12 cellular contexts compared by ENCODE assay signal in genomic region chr14:65211341-65211987, GRCh38.
A peak's percentile ranks its signal among the peaks of the same experiment; 100 is the strongest.
DNase-seq lines count a peak whose midpoint lies in the region; ATAC-seq, FAIRE-seq and TF ChIP-seq lines count a peak whose summit lies in the region.
"Had no signal": no experiment of that assay in that cellular context is flagged by ENCODE, and none has a peak within 500 bp of the region (broad histone marks: within the 10 kb centered on the region; RNA-seq: fewer than 3 reads in every experiment).

No MANE protein-coding gene starts in this region.

- no peak for TF ChIP-seq POLR2A in HepG2 (IDR thresholded peaks at IDR 0.05; ENCODE audit: insufficient read depth in 1 of 2, low read depth in 2 of 2, low read length in 2 of 2)

- no peaks in the 10 kb centered on the region for H3K9me2 ChIP-seq in Loucy (replicated peaks; ENCODE audit: low read depth, low read length)

- H3K4me1 ChIP-seq in Loucy (ENCODE audit: insufficient read depth, low read length, poor library complexity, severe bottlenecking) (peaks cover 50% of the 10 kb centered on the region), HepG2 (ENCODE audit: insufficient read depth, low read length) (peaks cover 29% of the 10 kb centered on the region)
- H3K4me1 ChIP-seq in effector memory CD4-positive, alpha-beta T cell (ENCODE audit: control insufficient read depth, insufficient read depth, low read length, poor library complexity, severe bottlenecking), result peaks cover 40% of the 10 kb centered on the region

- H3K36me3 ChIP-seq in Loucy (ENCODE audit: insufficient read depth, low read length) (no peaks in the 10 kb centered on the region), HepG2 (replicated peaks in 1 of 2; ENCODE audit: control insufficient read depth in 1 of 2, insufficient read depth in 2 of 2, low read length in 2 of 2) (no peaks in the 10 kb centered on the region)
- H3K36me3 ChIP-seq in effector memory CD4-positive, alpha-beta T cell (ENCODE audit: control insufficient read depth, insufficient read depth, low read length), result no peaks in the 10 kb centered on the region
- H3K36me3 ChIP-seq: upper lobe of right lung had no signal

- H4K20me1 ChIP-seq in Loucy (ENCODE audit: insufficient read depth, low read length, poor library complexity, severe bottlenecking) (no peaks in the 10 kb centered on the region), HepG2 (ENCODE audit: insufficient read depth, low read length) (no peaks in the 10 kb centered on the region)

- DNase-seq in Caki2 (ENCODE audit: low read depth) (peak; percentile 27), HepG2 (ENCODE audit: low spot score) (peak; percentile 37), NCI-H510A treated with DMSO at 0.1 percent for 48 hours (lab: John Stamatoyannopoulos, UW) (no peak)
- no peak for DNase-seq in activated naive CD8-positive, alpha-beta T cell treated with anti-CD3 and anti-CD28 coated beads, Interleukin-2, amount 50 U/mL, for 24 hours
- no peak for DNase-seq in stimulated activated CD4-positive, alpha-beta T cell treated with anti-CD3 and anti-CD28 coated beads, Interleukin-15, amount 100 ng/mL, for 24 hours
- no peak for DNase-seq in effector memory CD4-positive, alpha-beta T cell
- DNase-seq: immature natural killer cell; NCI-H1092; stimulated activated CD4-positive, alpha-beta T cell treated with anti-CD3 and anti-CD28 coated beads, Interleukin-12 subunit alpha, Interleukin-12 subunit beta, amount 100 ng/mL, for 4 hours; upper lobe of right lung had no signal

- H3K9ac ChIP-seq in Loucy (ENCODE audit: low read depth, low read length, poor library complexity, severe bottlenecking) (peak overlapping the region; percentile 39), HepG2 (ENCODE audit: insufficient read depth, low read depth, low read length) (no peak overlapping the region)

- H3K36me3 Mint-ChIP-seq in activated naive CD8-positive, alpha-beta T cell treated with anti-CD3 and anti-CD28 coated beads, Interleukin-2, amount 50 U/mL, for 24 hours (ENCODE audit: low read depth), result peaks cover 4% of the 10 kb centered on the region
- H3K36me3 Mint-ChIP-seq: immature natural killer cell had no signal

- POLR2A ChIA-PET in HepG2 (lab: Yijun Ruan, JAX), result interaction anchor here (0.9 to 1.2 kb wide), 2 partner anchors 15 to 90 kb away, joined by 4 to 7 read pairs; no protein-coding TSS in a partner anchor

- H3K9me3 Mint-ChIP-seq in activated naive CD8-positive, alpha-beta T cell treated with anti-CD3 and anti-CD28 coated beads, Interleukin-2, amount 50 U/mL, for 24 hours, result peaks cover 3% of the 10 kb centered on the region
- H3K9me3 Mint-ChIP-seq: immature natural killer cell had no signal

- H3K27ac ChIP-seq in HepG2 (ENCODE audit: extremely low read length, insufficient read depth, low read length), result no peak overlapping the region
- no peak overlapping the region for H3K27ac ChIP-seq in effector memory CD4-positive, alpha-beta T cell (ENCODE audit: insufficient read depth, low read length, poor library complexity, severe bottlenecking)
- H3K27ac ChIP-seq: upper lobe of right lung had no signal

- peaks cover 3% of the 10 kb centered on the region for H3K27me3 Mint-ChIP-seq in activated naive CD8-positive, alpha-beta T cell treated with anti-CD3 and anti-CD28 coated beads, Interleukin-2, amount 50 U/mL, for 24 hours

- H3K4me2 ChIP-seq in Loucy (ENCODE audit: low read depth, low read length, poor library complexity, severe bottlenecking) (peak overlapping the region; percentile 71), HepG2 (ENCODE audit: low read depth, low read length) (peak overlapping the region; percentile 12; the same call in 1 of the 2 replicates)

- H3K9me3 ChIP-seq in Loucy (ENCODE audit: insufficient read depth, low read depth, low read length), result no peaks in the 10 kb centered on the region
- H3K9me3 ChIP-seq in HepG2 (ENCODE audit: low read length), result no peaks in the 10 kb centered on the region
- no peaks in the 10 kb centered on the region for H3K9me3 ChIP-seq in effector memory CD4-positive, alpha-beta T cell (ENCODE audit: control insufficient read depth, low read length)
- H3K9me3 ChIP-seq: upper lobe of right lung had no signal

- in situ Hi-C loops in Caki2 (cut with HindIII; ENCODE audit: low pct_unique_long_range_greater_than_20kb, low sequenced_read_pairs) (no loop called here), HepG2 (cut with HindIII; ENCODE audit: extremely low pct_ligation_motif_present, low pct_unique_long_range_greater_than_20kb) (no loop called here)

- H2AFZ ChIP-seq in Loucy (ENCODE audit: low read length) (no peak overlapping the region), HepG2 (ENCODE audit: low read length) (no peak overlapping the region)

- ATAC-seq in activated naive CD8-positive, alpha-beta T cell treated with anti-CD3 and anti-CD28 coated beads, Interleukin-2, amount 50 U/mL, for 24 hours, result peak; percentile 41
- ATAC-seq in HepG2, result peak; percentile 49; the same call in 1 of the 3 replicates
- no peak for ATAC-seq in HG03342 (IDR thresholded peaks at IDR 0.05; ENCODE audit: unreplicated experiment)
- ATAC-seq: upper lobe of right lung had no signal

- intact Hi-C loops in HepG2 (cut with micrococcal nuclease; ENCODE audit: unreplicated experiment), result loop anchor here (2.0 kb wide), 1 partner anchor 19 kb away; no protein-coding TSS in a partner anchor

- CTCF ChIA-PET in HepG2 (lab: Yijun Ruan, JAX; ENCODE audit: low intra/inter-chr PET ratio, low total read pairs), result no interaction called here

- no peak for FAIRE-seq in HepG2 (lab: Jason Lieb, UNC)

- peak overlapping the region; percentile 95 for H3K27ac Mint-ChIP-seq in activated naive CD8-positive, alpha-beta T cell treated with anti-CD3 and anti-CD28 coated beads, Interleukin-2, amount 50 U/mL, for 24 hours

- no TSS peak for BruUV-seq in HepG2 (replicated peaks; lab: Mats Ljungman, UMichigan)

- H3K4me3 ChIP-seq in Loucy (ENCODE audit: low read length, poor library complexity, severe bottlenecking) (no peak overlapping the region), HepG2 (replicated peaks in 1 of 3; ENCODE audit: insufficient read depth in 1 of 3, low read depth in 2 of 3, low read length in 3 of 3) (no peak overlapping the region)
- H3K4me3 ChIP-seq in effector memory CD4-positive, alpha-beta T cell (ENCODE audit: insufficient read depth, low read depth, low read length, poor library complexity, severe bottlenecking), result no peak overlapping the region
- H3K4me3 ChIP-seq: upper lobe of right lung had no signal

- H3F3A ChIP-seq in Loucy (ENCODE audit: low read depth), result peaks cover 11% of the 10 kb centered on the region; the same call in 1 of the 2 replicates

- H3K79me2 ChIP-seq in Loucy (ENCODE audit: insufficient read depth, low read length) (no peaks in the 10 kb centered on the region), HepG2 (ENCODE audit: insufficient read depth, low read length) (no peaks in the 10 kb centered on the region)

- TF ChIP-seq RAD21 in HepG2 (CRISPR knock-in tag; IDR thresholded peaks at IDR 0.05), result no peak

- no peak for TF ChIP-seq CTCF in Loucy (conservative IDR thresholded peaks at IDR 0.05; ENCODE audit: low read length)
- TF ChIP-seq CTCF in HepG2 (CRISPR knock-in tag; IDR thresholded peaks at IDR 0.05), result no peak

- no peak overlapping the region for H3K4me3 Mint-ChIP-seq in activated naive CD8-positive, alpha-beta T cell treated with anti-CD3 and anti-CD28 coated beads, Interleukin-2, amount 50 U/mL, for 24 hours
- H3K4me3 Mint-ChIP-seq: immature natural killer cell had no signal

- TF ChIP-seq EP300 in HepG2 (IDR thresholded peaks at IDR 0.05; ENCODE audit: low read depth in 2 of 2, low read length in 2 of 2) (peak in 1 of 2 experiments; percentile 39; a peak in 1 of 4 replicates), HepG2 (CRISPR knock-in tag; IDR thresholded peaks at IDR 0.05; ENCODE audit: borderline replicate concordance) (no peak)

- peaks cover 54% of the 10 kb centered on the region for H3K4me1 Mint-ChIP-seq in activated naive CD8-positive, alpha-beta T cell treated with anti-CD3 and anti-CD28 coated beads, Interleukin-2, amount 50 U/mL, for 24 hours

- H3K27me3 ChIP-seq in Loucy (ENCODE audit: insufficient read depth, low read length, poor library complexity, severe bottlenecking) (no peaks in the 10 kb centered on the region), HepG2 (ENCODE audit: control insufficient read depth in 1 of 2, insufficient read depth in 2 of 2, low read length in 2 of 2) (no peaks in the 10 kb centered on the region; a peak in 1 of 5 replicates)
- no peaks in the 10 kb centered on the region for H3K27me3 ChIP-seq in effector memory CD4-positive, alpha-beta T cell (replicated peaks; ENCODE audit: control insufficient read depth, insufficient read depth, low read length, poor library complexity, severe bottlenecking)
- H3K27me3 ChIP-seq: upper lobe of right lung had no signal

- WGBS in HepG2 (ENCODE audit: low lambda C conversion rate), result 27% methylated on average over 3 of the region's 3 CpGs

TF ChIP-seq in HepG2, 621 proteins besides CTCF, POLR2A, EP300 and RAD21 (continues in another document):
- peak; percentile 25; the same call in 1 of the 2 replicates for TF ChIP-seq ARID5B (CRISPR knock-in tag; IDR thresholded peaks at IDR 0.05)

Comparison
In these comparisons a context has a peak if more than half of its experiments do, and no peak if none do; other contexts are left out.
1. DNase-seq: peak in Caki2 (single experiment) and HepG2 (single experiment); none in activated naive CD8-positive, alpha-beta T cell treated with anti-CD3 and anti-CD28 coated beads, Interleukin-2, amount 50 U/mL, for 24 hours (single experiment), NCI-H510A treated with DMSO at 0.1 percent for 48 hours (single experiment), stimulated activated CD4-positive, alpha-beta T cell treated with anti-CD3 and anti-CD28 coated beads, Interleukin-15, amount 100 ng/mL, for 24 hours (single experiment) and effector memory CD4-positive, alpha-beta T cell (0 of 3).